In the genomic region with DNA sequence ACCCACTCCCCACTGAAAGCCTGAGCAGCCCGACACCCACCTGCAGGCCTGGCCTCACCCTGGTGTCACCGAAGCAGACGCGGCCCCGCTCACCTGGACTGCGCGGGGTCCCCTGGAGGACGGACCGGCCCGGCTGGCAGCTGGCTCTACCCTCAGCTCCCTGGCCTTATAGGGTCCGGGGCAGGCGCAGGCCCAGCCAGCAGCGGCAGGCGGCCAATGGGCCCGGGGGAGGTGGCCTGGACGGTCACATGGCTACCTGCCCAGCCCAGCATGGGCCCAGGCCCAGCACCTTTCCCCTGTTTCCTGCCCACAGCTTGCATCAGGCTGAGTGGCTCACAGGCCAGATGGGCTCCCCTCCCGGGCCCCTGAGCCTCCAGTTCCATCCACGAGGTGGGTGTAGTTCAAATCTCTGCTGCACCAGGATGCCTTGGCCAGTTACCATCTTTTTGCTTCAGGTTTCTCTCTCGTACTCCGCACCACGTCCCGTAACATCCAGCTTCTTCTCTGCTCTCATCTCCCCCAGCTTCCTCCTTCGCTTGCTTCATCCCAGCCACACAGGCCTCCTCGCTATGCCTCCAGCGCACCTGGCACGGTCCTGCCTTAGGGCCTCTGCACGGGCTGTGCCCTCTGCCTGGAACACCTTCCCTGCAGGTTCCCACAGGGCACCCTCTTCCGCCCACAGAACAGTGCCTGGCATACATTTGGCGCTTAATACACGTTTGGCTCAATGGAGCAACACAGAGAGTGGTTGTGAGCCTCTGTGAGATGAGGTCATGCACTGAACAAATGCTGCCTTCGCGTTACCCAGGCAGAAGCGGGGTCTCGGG, we compare ENCODE assay signal across 1 cellular context.
TF ChIP-seq lines count a peak whose summit lies in the region.

Gene PLIN4, minus strand, starts transcription at position 142 of the 827 bp plus-strand sequence. CDS start 214 bp downstream, outside the sequence.

TF ChIP-seq in HepG2, 621 proteins besides CTCF, POLR2A, EP300 and RAD21 (continued from another document and continues in another):
- TF ChIP-seq, protein P1, sequence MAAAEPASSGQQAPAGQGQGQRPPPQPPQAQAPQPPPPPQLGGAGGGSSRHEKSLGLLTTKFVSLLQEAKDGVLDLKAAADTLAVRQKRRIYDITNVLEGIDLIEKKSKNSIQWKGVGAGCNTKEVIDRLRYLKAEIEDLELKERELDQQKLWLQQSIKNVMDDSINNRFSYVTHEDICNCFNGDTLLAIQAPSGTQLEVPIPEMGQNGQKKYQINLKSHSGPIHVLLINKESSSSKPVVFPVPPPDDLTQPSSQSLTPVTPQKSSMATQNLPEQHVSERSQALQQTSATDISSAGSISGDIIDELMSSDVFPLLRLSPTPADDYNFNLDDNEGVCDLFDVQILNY (CRISPR knock-in tag; conservative IDR thresholded peaks at IDR 0.05): no peak
- no peak for TF ChIP-seq CC2D1A (CRISPR knock-in tag; IDR thresholded peaks at IDR 0.05)
- TF ChIP-seq U2AF1 (optimal IDR thresholded peaks at IDR 0.05; ENCODE audit: low read depth, low read length): no peak
- TF ChIP-seq ZNF710 (CRISPR knock-in tag; IDR thresholded peaks at IDR 0.05; ENCODE audit: borderline replicate concordance): 0 out of 2 replicates have a peak, but pooled peaks have one; percentile 4
- TF ChIP-seq, protein P2, sequence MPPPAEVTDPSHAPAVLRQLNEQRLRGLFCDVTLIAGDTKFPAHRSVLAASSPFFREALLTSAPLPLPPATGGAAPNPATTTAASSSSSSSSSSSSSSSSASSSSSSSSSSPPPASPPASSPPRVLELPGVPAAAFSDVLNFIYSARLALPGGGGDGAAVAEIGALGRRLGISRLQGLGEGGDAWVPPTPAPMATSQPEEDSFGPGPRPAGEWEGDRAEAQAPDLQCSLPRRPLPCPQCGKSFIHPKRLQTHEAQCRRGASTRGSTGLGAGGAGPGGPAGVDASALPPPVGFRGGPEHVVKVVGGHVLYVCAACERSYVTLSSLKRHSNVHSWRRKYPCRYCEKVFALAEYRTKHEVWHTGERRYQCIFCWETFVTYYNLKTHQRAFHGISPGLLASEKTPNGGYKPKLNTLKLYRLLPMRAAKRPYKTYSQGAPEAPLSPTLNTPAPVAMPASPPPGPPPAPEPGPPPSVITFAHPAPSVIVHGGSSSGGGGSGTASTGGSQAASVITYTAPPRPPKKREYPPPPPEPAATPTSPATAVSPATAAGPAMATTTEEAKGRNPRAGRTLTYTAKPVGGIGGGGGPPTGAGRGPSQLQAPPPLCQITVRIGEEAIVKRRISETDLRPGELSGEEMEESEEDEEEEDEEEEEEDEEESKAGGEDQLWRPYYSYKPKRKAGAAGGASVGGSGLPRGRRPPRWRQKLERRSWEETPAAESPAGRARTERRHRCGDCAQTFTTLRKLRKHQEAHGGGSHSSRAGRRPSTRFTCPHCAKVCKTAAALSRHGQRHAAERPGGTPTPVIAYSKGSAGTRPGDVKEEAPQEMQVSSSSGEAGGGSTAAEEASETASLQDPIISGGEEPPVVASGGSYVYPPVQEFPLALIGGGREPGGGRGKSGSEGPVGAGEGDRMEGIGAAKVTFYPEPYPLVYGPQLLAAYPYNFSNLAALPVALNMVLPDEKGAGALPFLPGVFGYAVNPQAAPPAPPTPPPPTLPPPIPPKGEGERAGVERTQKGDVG (CRISPR knock-in tag; IDR thresholded peaks at IDR 0.05; ENCODE audit: borderline replicate concordance): peak; percentile 93
- TF ChIP-seq KDM6A (CRISPR knock-in tag; IDR thresholded peaks at IDR 0.05; ENCODE audit: low read depth): no peak
- no peak for TF ChIP-seq NFIB (CRISPR knock-in tag; IDR thresholded peaks at IDR 0.05; ENCODE audit: borderline replicate concordance)
- no peak for TF ChIP-seq ZNF207 (IDR thresholded peaks at IDR 0.05; ENCODE audit: borderline replicate concordance)
- no peak for TF ChIP-seq ZNF850 (CRISPR knock-in tag; conservative IDR thresholded peaks at IDR 0.05)
- TF ChIP-seq SRF (IDR thresholded peaks at IDR 0.05; ENCODE audit: low read depth, low read length): no peak
- no peak for TF ChIP-seq CHD2 (IDR thresholded peaks at IDR 0.05; ENCODE audit: low read depth, low read length)
- TF ChIP-seq, protein P3, sequence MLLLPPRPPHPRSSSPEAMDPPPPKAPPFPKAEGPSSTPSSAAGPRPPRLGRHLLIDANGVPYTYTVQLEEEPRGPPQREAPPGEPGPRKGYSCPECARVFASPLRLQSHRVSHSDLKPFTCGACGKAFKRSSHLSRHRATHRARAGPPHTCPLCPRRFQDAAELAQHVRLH (CRISPR knock-in tag; IDR thresholded peaks at IDR 0.05; ENCODE audit: borderline replicate concordance, low read depth): no peak; the same call in 1 of the 2 replicates
- no peak for TF ChIP-seq ZFYVE20 (CRISPR knock-in tag; IDR thresholded peaks at IDR 0.05; ENCODE audit: borderline replicate concordance, low read depth)
- peak; percentile 55; the same call in 1 of the 2 replicates for TF ChIP-seq KDM2A (CRISPR knock-in tag; IDR thresholded peaks at IDR 0.05; ENCODE audit: borderline replicate concordance, low read depth)
- TF ChIP-seq, protein P4, sequence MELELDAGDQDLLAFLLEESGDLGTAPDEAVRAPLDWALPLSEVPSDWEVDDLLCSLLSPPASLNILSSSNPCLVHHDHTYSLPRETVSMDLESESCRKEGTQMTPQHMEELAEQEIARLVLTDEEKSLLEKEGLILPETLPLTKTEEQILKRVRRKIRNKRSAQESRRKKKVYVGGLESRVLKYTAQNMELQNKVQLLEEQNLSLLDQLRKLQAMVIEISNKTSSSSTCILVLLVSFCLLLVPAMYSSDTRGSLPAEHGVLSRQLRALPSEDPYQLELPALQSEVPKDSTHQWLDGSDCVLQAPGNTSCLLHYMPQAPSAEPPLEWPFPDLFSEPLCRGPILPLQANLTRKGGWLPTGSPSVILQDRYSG (CRISPR knock-in tag; IDR thresholded peaks at IDR 0.05): no peak
- no peak for TF ChIP-seq ZNF672 (CRISPR knock-in tag; IDR thresholded peaks at IDR 0.05)
- no peak for TF ChIP-seq JUND (CRISPR knock-in tag; IDR thresholded peaks at IDR 0.05)
- TF ChIP-seq HMG20A (CRISPR knock-in tag; IDR thresholded peaks at IDR 0.05; ENCODE audit: borderline replicate concordance): no peak
- no peak for TF ChIP-seq ZNF740 (CRISPR knock-in tag; IDR thresholded peaks at IDR 0.05)
- TF ChIP-seq ZNF232 (CRISPR knock-in tag; IDR thresholded peaks at IDR 0.05; ENCODE audit: borderline replicate concordance): no peak
- TF ChIP-seq ZNF678 (CRISPR knock-in tag; IDR thresholded peaks at IDR 0.05): no peak
- no peak for TF ChIP-seq ZNF546 (CRISPR knock-in tag; conservative IDR thresholded peaks at IDR 0.05)
- TF ChIP-seq, protein P5, sequence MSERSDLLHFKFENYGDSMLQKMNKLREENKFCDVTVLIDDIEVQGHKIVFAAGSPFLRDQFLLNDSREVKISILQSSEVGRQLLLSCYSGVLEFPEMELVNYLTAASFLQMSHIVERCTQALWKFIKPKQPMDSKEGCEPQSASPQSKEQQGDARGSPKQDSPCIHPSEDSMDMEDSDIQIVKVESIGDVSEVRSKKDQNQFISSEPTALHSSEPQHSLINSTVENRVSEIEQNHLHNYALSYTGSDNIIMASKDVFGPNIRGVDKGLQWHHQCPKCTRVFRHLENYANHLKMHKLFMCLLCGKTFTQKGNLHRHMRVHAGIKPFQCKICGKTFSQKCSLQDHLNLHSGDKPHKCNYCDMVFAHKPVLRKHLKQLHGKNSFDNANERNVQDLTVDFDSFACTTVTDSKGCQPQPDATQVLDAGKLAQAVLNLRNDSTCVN (CRISPR knock-in tag; IDR thresholded peaks at IDR 0.05; ENCODE audit: borderline replicate concordance): no peak
- no peak for TF ChIP-seq AKNA (CRISPR knock-in tag; IDR thresholded peaks at IDR 0.05; ENCODE audit: borderline replicate concordance)
- TF ChIP-seq ISL2 (CRISPR knock-in tag; IDR thresholded peaks at IDR 0.05): no peak; the same call in 1 of the 2 replicates
- TF ChIP-seq FOXO1 (CRISPR knock-in tag; IDR thresholded peaks at IDR 0.05): no peak
- TF ChIP-seq GFI1 (CRISPR knock-in tag; IDR thresholded peaks at IDR 0.05; ENCODE audit: borderline replicate concordance): no peak
- no peak for TF ChIP-seq NR2F2 (IDR thresholded peaks at IDR 0.05; ENCODE audit: borderline replicate concordance, low read depth)
- TF ChIP-seq MAFF (IDR thresholded peaks at IDR 0.05; ENCODE audit: low read depth, low read length): no peak
- TF ChIP-seq, protein P6, sequence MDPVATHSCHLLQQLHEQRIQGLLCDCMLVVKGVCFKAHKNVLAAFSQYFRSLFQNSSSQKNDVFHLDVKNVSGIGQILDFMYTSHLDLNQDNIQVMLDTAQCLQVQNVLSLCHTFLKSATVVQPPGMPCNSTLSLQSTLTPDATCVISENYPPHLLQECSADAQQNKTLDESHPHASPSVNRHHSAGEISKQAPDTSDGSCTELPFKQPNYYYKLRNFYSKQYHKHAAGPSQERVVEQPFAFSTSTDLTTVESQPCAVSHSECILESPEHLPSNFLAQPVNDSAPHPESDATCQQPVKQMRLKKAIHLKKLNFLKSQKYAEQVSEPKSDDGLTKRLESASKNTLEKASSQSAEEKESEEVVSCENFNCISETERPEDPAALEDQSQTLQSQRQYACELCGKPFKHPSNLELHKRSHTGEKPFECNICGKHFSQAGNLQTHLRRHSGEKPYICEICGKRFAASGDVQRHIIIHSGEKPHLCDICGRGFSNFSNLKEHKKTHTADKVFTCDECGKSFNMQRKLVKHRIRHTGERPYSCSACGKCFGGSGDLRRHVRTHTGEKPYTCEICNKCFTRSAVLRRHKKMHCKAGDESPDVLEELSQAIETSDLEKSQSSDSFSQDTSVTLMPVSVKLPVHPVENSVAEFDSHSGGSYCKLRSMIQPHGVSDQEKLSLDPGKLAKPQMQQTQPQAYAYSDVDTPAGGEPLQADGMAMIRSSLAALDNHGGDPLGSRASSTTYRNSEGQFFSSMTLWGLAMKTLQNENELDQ (CRISPR knock-in tag; IDR thresholded peaks at IDR 0.05; ENCODE audit: borderline replicate concordance): no peak
- TF ChIP-seq FOXA1 (IDR thresholded peaks at IDR 0.05): no peak
- TF ChIP-seq FOXA1 (CRISPR knock-in tag; IDR thresholded peaks at IDR 0.05): no peak
- peak; percentile 41; the same call in 1 of the 2 replicates for TF ChIP-seq POLR2AphosphoS5 (IDR thresholded peaks at IDR 0.05; ENCODE audit: low read depth, low read length)
- no peak for TF ChIP-seq ZNF788 (CRISPR knock-in tag; IDR thresholded peaks at IDR 0.05; ENCODE audit: borderline replicate concordance)
- TF ChIP-seq DR1 (CRISPR knock-in tag; IDR thresholded peaks at IDR 0.05): peak; percentile 75; the same call in 1 of the 2 replicates
- no peak for TF ChIP-seq ZNF326 (CRISPR knock-in tag; IDR thresholded peaks at IDR 0.05; ENCODE audit: borderline replicate concordance)
- no peak for TF ChIP-seq ZNF558 (CRISPR knock-in tag; IDR thresholded peaks at IDR 0.05; ENCODE audit: borderline replicate concordance)
- TF ChIP-seq ZNF451 (CRISPR knock-in tag; IDR thresholded peaks at IDR 0.05): peak; percentile 61; the same call in 1 of the 2 replicates
- TF ChIP-seq SKI (IDR thresholded peaks at IDR 0.05; ENCODE audit: partially characterized antibody): no peak
